1 cellular context compared by ENCODE assay signal in genomic region chr14:101405931-101406330, GRCh38.
TF ChIP-seq lines count a peak whose summit lies in the region.

No MANE protein-coding gene starts in this region.

TF ChIP-seq in IMR-90, 13 proteins besides CTCF, POLR2A, EP300 and RAD21 (continued from another document):
- TF ChIP-seq SMC3 (IDR thresholded peaks at IDR 0.05; ENCODE audit: low read depth, low read length) (no peak), RCOR1 (IDR thresholded peaks at IDR 0.05; ENCODE audit: insufficient replicate concordance, low read length) (no peak), FOS (IDR thresholded peaks at IDR 0.05; ENCODE audit: low read depth, low read length) (no peak), MAZ (IDR thresholded peaks at IDR 0.05; ENCODE audit: borderline replicate concordance, low read depth, low read length) (no peak), RFX5 (IDR thresholded peaks at IDR 0.05; ENCODE audit: low read depth, low read length) (no peak), NFE2L2 (IDR thresholded peaks at IDR 0.05; ENCODE audit: low read depth, low read length) (no peak), CHD1 (IDR thresholded peaks at IDR 0.05; ENCODE audit: low read depth, low read length) (no peak), ELK1 (IDR thresholded peaks at IDR 0.05; ENCODE audit: borderline replicate concordance, low read depth, low read length) (no peak), MXI1 (IDR thresholded peaks at IDR 0.05; ENCODE audit: borderline replicate concordance, low read depth, low read length) (no peak)
TF ChIP-seq in IMR-90: peak in this region for 0.
